ENCODE assay signal across 1 cellular context in genomic region chr22:20421507-20421874, GRCh38.
TF ChIP-seq lines count a peak whose summit lies in the region.

No MANE protein-coding gene starts in this region.

TF ChIP-seq in K562, 482 proteins besides CTCF, POLR2A, EP300 and RAD21 (continued from another document and continues in another):
- TF ChIP-seq ARID3A (IDR thresholded peaks at IDR 0.05; ENCODE audit: borderline replicate concordance, low read depth, low read length): no peak
- TF ChIP-seq, protein P1, sequence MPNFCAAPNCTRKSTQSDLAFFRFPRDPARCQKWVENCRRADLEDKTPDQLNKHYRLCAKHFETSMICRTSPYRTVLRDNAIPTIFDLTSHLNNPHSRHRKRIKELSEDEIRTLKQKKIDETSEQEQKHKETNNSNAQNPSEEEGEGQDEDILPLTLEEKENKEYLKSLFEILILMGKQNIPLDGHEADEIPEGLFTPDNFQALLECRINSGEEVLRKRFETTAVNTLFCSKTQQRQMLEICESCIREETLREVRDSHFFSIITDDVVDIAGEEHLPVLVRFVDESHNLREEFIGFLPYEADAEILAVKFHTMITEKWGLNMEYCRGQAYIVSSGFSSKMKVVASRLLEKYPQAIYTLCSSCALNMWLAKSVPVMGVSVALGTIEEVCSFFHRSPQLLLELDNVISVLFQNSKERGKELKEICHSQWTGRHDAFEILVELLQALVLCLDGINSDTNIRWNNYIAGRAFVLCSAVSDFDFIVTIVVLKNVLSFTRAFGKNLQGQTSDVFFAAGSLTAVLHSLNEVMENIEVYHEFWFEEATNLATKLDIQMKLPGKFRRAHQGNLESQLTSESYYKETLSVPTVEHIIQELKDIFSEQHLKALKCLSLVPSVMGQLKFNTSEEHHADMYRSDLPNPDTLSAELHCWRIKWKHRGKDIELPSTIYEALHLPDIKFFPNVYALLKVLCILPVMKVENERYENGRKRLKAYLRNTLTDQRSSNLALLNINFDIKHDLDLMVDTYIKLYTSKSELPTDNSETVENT (CRISPR knock-in tag; IDR thresholded peaks at IDR 0.05): no peak
- TF ChIP-seq NR2C1 (IDR thresholded peaks at IDR 0.05): no peak
- TF ChIP-seq NR2C1 (tag; IDR thresholded peaks at IDR 0.05): no peak
- TF ChIP-seq ZNF830 (CRISPR knock-in tag; IDR thresholded peaks at IDR 0.05): peak; percentile 28; the same call in 1 of the 2 replicates
- TF ChIP-seq, protein P2, sequence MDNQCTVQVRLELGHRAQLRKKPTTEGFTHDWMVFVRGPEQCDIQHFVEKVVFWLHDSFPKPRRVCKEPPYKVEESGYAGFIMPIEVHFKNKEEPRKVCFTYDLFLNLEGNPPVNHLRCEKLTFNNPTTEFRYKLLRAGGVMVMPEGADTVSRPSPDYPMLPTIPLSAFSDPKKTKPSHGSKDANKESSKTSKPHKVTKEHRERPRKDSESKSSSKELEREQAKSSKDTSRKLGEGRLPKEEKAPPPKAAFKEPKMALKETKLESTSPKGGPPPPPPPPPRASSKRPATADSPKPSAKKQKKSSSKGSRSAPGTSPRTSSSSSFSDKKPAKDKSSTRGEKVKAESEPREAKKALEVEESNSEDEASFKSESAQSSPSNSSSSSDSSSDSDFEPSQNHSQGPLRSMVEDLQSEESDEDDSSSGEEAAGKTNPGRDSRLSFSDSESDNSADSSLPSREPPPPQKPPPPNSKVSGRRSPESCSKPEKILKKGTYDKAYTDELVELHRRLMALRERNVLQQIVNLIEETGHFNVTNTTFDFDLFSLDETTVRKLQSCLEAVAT (IDR thresholded peaks at IDR 0.05): peak; percentile 69 to 82
- TF ChIP-seq, protein P3, sequence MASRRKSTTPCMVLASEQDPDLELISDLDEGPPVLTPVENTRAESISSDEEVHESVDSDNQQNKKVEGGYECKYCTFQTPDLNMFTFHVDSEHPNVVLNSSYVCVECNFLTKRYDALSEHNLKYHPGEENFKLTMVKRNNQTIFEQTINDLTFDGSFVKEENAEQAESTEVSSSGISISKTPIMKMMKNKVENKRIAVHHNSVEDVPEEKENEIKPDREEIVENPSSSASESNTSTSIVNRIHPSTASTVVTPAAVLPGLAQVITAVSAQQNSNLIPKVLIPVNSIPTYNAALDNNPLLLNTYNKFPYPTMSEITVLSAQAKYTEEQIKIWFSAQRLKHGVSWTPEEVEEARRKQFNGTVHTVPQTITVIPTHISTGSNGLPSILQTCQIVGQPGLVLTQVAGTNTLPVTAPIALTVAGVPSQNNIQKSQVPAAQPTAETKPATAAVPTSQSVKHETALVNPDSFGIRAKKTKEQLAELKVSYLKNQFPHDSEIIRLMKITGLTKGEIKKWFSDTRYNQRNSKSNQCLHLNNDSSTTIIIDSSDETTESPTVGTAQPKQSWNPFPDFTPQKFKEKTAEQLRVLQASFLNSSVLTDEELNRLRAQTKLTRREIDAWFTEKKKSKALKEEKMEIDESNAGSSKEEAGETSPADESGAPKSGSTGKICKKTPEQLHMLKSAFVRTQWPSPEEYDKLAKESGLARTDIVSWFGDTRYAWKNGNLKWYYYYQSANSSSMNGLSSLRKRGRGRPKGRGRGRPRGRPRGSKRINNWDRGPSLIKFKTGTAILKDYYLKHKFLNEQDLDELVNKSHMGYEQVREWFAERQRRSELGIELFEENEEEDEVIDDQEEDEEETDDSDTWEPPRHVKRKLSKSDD (conservative IDR thresholded peaks at IDR 0.05; ENCODE audit: low read length): no peak
- peak; percentile 91; the same call in 1 of the 2 replicates for TF ChIP-seq LARP7 (IDR thresholded peaks at IDR 0.05)
- no peak for TF ChIP-seq ZNF316 (IDR thresholded peaks at IDR 0.05)
- TF ChIP-seq NKRF (IDR thresholded peaks at IDR 0.05; ENCODE audit: borderline replicate concordance): peak; percentile 63; the same call in 1 of the 2 replicates
- TF ChIP-seq PHF20 (IDR thresholded peaks at IDR 0.05; ENCODE audit: partially characterized antibody): peak; percentile 7
- TF ChIP-seq SMARCE1 (IDR thresholded peaks at IDR 0.05): peak; percentile 21; the same call in 1 of the 2 replicates
- no peak for TF ChIP-seq ZNF212 (CRISPR knock-in tag; IDR thresholded peaks at IDR 0.05)
- TF ChIP-seq FOXA3 (CRISPR knock-in tag; conservative IDR thresholded peaks at IDR 0.05 in 1 of 2, IDR thresholded peaks at IDR 0.05 in 1 of 2): 0 out of 4 replicates have a peak, but pooled peaks of 1 of the 2 experiments have one; percentile 49
- peak; percentile 91 for TF ChIP-seq HDGF (IDR thresholded peaks at IDR 0.05)
- peak; percentile 15 for TF ChIP-seq POLR2B (IDR thresholded peaks at IDR 0.05; ENCODE audit: low read depth, partially characterized antibody)
- peak; percentile 80; the same call in 1 of the 2 replicates for TF ChIP-seq YBX1 (IDR thresholded peaks at IDR 0.05)
- 0 out of 2 replicates have a peak, but pooled peaks have one; percentile 10 for TF ChIP-seq MTA2 (IDR thresholded peaks at IDR 0.05; ENCODE audit: low read depth)
- peak; percentile 85 for TF ChIP-seq ARHGAP35 (IDR thresholded peaks at IDR 0.05; ENCODE audit: partially characterized antibody)
- TF ChIP-seq STAT6 (CRISPR knock-in tag; IDR thresholded peaks at IDR 0.05): 0 out of 2 replicates have a peak, but pooled peaks have one; percentile 40
- TF ChIP-seq PHB2 (IDR thresholded peaks at IDR 0.05; ENCODE audit: low read depth): peak; percentile 72
- no peak for TF ChIP-seq HIVEP1 (CRISPR knock-in tag; IDR thresholded peaks at IDR 0.05)
- TF ChIP-seq, protein P4, sequence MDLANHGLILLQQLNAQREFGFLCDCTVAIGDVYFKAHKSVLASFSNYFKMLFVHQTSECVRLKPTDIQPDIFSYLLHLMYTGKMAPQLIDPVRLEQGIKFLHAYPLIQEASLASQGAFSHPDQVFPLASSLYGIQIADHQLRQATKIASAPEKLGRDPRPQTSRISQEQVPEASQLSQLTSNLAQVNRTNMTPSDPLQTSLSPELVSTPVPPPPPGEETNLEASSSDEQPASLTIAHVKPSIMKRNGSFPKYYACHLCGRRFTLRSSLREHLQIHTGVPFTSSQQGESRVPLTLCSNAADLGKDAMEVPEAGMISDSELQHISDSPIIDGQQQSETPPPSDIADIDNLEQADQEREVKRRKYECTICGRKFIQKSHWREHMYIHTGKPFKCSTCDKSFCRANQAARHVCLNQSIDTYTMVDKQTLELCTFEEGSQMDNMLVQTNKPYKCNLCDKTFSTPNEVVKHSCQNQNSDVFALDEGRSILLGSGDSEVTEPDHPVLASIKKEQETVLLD (IDR thresholded peaks at IDR 0.05): no peak
- TF ChIP-seq ARID2 (IDR thresholded peaks at IDR 0.05): peak; percentile 67; the same call in 1 of the 2 replicates
- TF ChIP-seq TSC22D4 (tag; IDR thresholded peaks at IDR 0.05): 0 out of 2 replicates have a peak, but pooled peaks have one; percentile 70
- peak; percentile 62; the same call in 1 of the 2 replicates for TF ChIP-seq OTX1 (CRISPR knock-in tag; IDR thresholded peaks at IDR 0.05)
- TF ChIP-seq, protein P5, sequence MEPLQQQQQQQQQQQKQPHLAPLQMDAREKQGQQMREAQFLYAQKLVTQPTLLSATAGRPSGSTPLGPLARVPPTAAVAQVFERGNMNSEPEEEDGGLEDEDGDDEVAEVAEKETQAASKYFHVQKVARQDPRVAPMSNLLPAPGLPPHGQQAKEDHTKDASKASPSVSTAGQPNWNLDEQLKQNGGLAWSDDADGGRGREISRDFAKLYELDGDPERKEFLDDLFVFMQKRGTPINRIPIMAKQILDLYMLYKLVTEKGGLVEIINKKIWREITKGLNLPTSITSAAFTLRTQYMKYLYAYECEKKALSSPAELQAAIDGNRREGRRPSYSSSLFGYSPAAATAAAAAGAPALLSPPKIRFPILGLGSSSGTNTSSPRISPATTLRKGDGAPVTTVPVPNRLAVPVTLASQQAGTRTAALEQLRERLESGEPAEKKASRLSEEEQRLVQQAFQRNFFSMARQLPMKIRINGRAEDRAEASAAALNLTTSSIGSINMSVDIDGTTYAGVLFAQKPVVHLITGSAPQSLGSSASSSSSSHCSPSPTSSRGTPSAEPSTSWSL (CRISPR knock-in tag; IDR thresholded peaks at IDR 0.05; ENCODE audit: borderline replicate concordance): no peak
- TF ChIP-seq RBM25 (IDR thresholded peaks at IDR 0.05; ENCODE audit: low read depth, low read length, severe bottlenecking): no peak
- TF ChIP-seq, protein P6, sequence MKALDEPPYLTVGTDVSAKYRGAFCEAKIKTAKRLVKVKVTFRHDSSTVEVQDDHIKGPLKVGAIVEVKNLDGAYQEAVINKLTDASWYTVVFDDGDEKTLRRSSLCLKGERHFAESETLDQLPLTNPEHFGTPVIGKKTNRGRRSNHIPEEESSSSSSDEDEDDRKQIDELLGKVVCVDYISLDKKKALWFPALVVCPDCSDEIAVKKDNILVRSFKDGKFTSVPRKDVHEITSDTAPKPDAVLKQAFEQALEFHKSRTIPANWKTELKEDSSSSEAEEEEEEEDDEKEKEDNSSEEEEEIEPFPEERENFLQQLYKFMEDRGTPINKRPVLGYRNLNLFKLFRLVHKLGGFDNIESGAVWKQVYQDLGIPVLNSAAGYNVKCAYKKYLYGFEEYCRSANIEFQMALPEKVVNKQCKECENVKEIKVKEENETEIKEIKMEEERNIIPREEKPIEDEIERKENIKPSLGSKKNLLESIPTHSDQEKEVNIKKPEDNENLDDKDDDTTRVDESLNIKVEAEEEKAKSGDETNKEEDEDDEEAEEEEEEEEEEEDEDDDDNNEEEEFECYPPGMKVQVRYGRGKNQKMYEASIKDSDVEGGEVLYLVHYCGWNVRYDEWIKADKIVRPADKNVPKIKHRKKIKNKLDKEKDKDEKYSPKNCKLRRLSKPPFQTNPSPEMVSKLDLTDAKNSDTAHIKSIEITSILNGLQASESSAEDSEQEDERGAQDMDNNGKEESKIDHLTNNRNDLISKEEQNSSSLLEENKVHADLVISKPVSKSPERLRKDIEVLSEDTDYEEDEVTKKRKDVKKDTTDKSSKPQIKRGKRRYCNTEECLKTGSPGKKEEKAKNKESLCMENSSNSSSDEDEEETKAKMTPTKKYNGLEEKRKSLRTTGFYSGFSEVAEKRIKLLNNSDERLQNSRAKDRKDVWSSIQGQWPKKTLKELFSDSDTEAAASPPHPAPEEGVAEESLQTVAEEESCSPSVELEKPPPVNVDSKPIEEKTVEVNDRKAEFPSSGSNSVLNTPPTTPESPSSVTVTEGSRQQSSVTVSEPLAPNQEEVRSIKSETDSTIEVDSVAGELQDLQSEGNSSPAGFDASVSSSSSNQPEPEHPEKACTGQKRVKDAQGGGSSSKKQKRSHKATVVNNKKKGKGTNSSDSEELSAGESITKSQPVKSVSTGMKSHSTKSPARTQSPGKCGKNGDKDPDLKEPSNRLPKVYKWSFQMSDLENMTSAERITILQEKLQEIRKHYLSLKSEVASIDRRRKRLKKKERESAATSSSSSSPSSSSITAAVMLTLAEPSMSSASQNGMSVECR (CRISPR knock-in tag; IDR thresholded peaks at IDR 0.05): 0 out of 2 replicates have a peak, but pooled peaks have one; percentile 36
- 0 out of 2 replicates have a peak, but pooled peaks have one; percentile 14 for TF ChIP-seq TRIM28 (IDR thresholded peaks at IDR 0.05)
- peak; percentile 53; the same call in 1 of the 2 replicates for TF ChIP-seq ZEB2 (IDR thresholded peaks at IDR 0.05)
- TF ChIP-seq MCM3 (IDR thresholded peaks at IDR 0.05): peak; percentile 97
- TF ChIP-seq, protein P7, sequence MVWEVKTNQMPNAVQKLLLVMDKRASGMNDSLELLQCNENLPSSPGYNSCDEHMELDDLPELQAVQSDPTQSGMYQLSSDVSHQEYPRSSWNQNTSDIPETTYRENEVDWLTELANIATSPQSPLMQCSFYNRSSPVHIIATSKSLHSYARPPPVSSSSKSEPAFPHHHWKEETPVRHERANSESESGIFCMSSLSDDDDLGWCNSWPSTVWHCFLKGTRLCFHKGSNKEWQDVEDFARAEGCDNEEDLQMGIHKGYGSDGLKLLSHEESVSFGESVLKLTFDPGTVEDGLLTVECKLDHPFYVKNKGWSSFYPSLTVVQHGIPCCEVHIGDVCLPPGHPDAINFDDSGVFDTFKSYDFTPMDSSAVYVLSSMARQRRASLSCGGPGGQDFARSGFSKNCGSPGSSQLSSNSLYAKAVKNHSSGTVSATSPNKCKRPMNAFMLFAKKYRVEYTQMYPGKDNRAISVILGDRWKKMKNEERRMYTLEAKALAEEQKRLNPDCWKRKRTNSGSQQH (CRISPR knock-in tag; IDR thresholded peaks at IDR 0.05): peak; percentile 90
